ENCODE assay signal across 13 cellular contexts in the genomic region with DNA sequence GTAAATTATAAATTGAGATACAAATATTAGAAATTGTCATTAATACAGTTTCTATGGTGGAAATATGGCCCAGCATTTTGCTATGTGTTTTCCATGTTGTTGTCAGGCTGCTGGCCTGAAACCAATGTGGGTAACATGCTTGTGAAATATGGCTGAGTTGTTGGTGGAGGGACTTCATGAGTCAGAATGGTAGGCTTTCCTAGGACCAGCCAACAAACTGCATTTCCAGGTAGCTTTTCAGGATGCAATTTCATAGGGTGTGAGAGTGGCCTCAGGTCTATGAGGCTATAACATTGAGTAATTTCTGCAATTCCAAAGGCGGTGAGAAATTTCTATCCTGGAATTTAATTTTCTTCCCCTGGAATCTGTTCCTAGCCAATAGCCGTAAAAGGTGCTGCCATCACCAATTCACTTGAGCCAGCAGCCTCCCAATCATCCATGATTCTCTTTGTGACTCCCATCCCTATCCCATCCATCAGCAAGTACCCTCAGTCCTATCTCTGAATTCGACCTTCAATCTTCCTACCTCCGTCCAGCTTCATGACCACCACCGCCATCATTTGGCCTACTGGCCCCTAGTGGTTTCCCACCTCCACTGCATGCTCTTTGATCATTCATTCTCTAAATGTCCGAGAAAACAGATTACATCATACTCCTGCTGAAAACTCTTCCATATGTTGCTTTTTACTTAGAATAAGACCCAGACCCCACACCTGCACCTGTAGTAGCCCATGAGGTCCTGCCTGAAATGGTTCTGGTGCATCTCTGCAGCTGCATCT.
DNase-seq lines count a peak whose midpoint lies in the region; ATAC-seq, FAIRE-seq and TF ChIP-seq lines count a peak whose summit lies in the region.
"Had no signal": no experiment of that assay in that cellular context is flagged by ENCODE, and none has a peak within 500 bp of the region (broad histone marks: within the 10 kb centered on the region; RNA-seq: fewer than 3 reads in every experiment).

No MANE protein-coding gene starts in this region.

- H3K27me3 ChIP-seq in DND-41 (ENCODE audit: insufficient read depth, low read length, poor library complexity) = no peaks in the 10 kb centered on the region
- no peaks in the 10 kb centered on the region for H3K27me3 ChIP-seq in HUES48 (ENCODE audit: control insufficient read depth, insufficient read depth, low read length)
- no peaks in the 10 kb centered on the region for H3K27me3 ChIP-seq in K562 (ENCODE audit: control insufficient read depth in 2 of 2, insufficient read depth in 2 of 2, low read length in 2 of 2)
- H3K27me3 ChIP-seq in mesenchymal stem cell (ENCODE audit: control insufficient read depth in 1 of 2, insufficient read depth in 1 of 2, low read length in 2 of 2) = no peaks in the 10 kb centered on the region
- H3K27me3 ChIP-seq: sigmoid colon, thyroid gland had no signal

- FAIRE-seq in K562 (lab: Jason Lieb, UNC) = no peak

- intact Hi-C loops in K562 (cut with micrococcal nuclease) = no loop called here

- H4K20me1 ChIP-seq in DND-41 (ENCODE audit: insufficient read depth, low read length) (no peaks in the 10 kb centered on the region), K562 (replicated peaks; ENCODE audit: control insufficient read depth, insufficient read depth, low read length) (no peaks in the 10 kb centered on the region)

- CTCF ChIA-PET in K562 (lab: Yijun Ruan, JAX; ENCODE audit: low intra/inter-chr PET ratio) = interaction anchor here (0.6 kb wide), 1 partner anchor 13 kb away, joined by 3 read pairs; no protein-coding TSS in a partner anchor

- no peak overlapping the region for H2BK15ac ChIP-seq in mesenchymal stem cell (ENCODE audit: low read depth, poor library complexity, severe bottlenecking)

- BruUV-seq in K562 (replicated peaks; lab: Mats Ljungman, UMichigan) = no TSS peak

- WGBS in K562 (ENCODE audit: insufficient coverage, low coverage, missing lambda C conversion rate) = 4% methylated on average over 6 of the region's 6 CpGs
- WGBS in mesenchymal stem cell = 80% methylated on average over 6 of the region's 6 CpGs

- H2BK120ac ChIP-seq in mesenchymal stem cell (ENCODE audit: low read depth, low read length) = no peak overlapping the region

- no peak overlapping the region for H2BK12ac ChIP-seq in mesenchymal stem cell (ENCODE audit: low read length in 2 of 2)

- no peaks in the 10 kb centered on the region for H3K4me1 ChIP-seq in DND-41 (ENCODE audit: insufficient read depth, low read length)
- H3K4me1 ChIP-seq in HUES48 (ENCODE audit: control insufficient read depth, insufficient read depth, low read length) = peaks cover 10% of the 10 kb centered on the region; the same call in 1 of the 2 replicates
- no peaks in the 10 kb centered on the region for H3K4me1 ChIP-seq in K562 (replicated peaks in 1 of 2; ENCODE audit: control insufficient read depth in 2 of 2, insufficient read depth in 2 of 2, low read length in 2 of 2)
- peaks cover 6% of the 10 kb centered on the region for H3K4me1 ChIP-seq in mesenchymal stem cell (ENCODE audit: control insufficient read depth, insufficient read depth, low read depth, low read length)
- H3K4me1 ChIP-seq: sigmoid colon had no signal

- POLR2A ChIA-PET in K562 (lab: Yijun Ruan, JAX) = interaction anchor here (0.6 kb wide), 1 partner anchor 187 kb away, joined by 3 read pairs; no protein-coding TSS in a partner anchor

- H3K79me1 ChIP-seq in mesenchymal stem cell (replicated peaks; ENCODE audit: low read length, poor library complexity, severe bottlenecking) = no peaks in the 10 kb centered on the region

- H3K27ac ChIP-seq in DND-41 (ENCODE audit: low read length) (no peak overlapping the region), HUES48 (ENCODE audit: low read depth, low read length) (peak overlapping the region; percentile 1), K562 (ENCODE audit: extremely low read depth, low read depth, low read length) (no peak overlapping the region), mesenchymal stem cell (ENCODE audit: low read length, poor library complexity, severe bottlenecking) (peak overlapping the region; percentile 96)
- H3K27ac ChIP-seq: sigmoid colon, thyroid gland had no signal

- H3K4me3 ChIP-seq in DND-41 (ENCODE audit: low read depth in 1 of 2, low read length in 2 of 2) = no peak overlapping the region
- no peak overlapping the region for H3K4me3 ChIP-seq in HUES48 (ENCODE audit: low read depth, low read length)
- H3K4me3 ChIP-seq in K562 = no peak overlapping the region
- no peak overlapping the region for H3K4me3 ChIP-seq in mesenchymal stem cell (ENCODE audit: insufficient read depth in 1 of 2, low read depth in 1 of 2, low read length in 2 of 2)
- H3K4me3 ChIP-seq: sigmoid colon, thyroid gland had no signal

- ATAC-seq in DND-41 (ENCODE audit: insufficient read depth, low read depth) (no peak), K562 (peak; percentile 72; the same call in 2 of the 3 replicates), GM19328 (IDR thresholded peaks at IDR 0.05; ENCODE audit: unreplicated experiment) (no peak)

- no peaks in the 10 kb centered on the region for H3K36me3 ChIP-seq in DND-41 (ENCODE audit: insufficient read depth, low read length)
- no peaks in the 10 kb centered on the region for H3K36me3 ChIP-seq in HUES48 (ENCODE audit: control insufficient read depth, insufficient read depth, low read length)
- H3K36me3 ChIP-seq in K562 (ENCODE audit: control insufficient read depth, insufficient read depth, low read length) = no peaks in the 10 kb centered on the region
- no peaks in the 10 kb centered on the region for H3K36me3 ChIP-seq in mesenchymal stem cell (ENCODE audit: control insufficient read depth in 1 of 2, insufficient read depth in 2 of 2, low read depth in 1 of 2, low read length in 2 of 2)
- H3K36me3 ChIP-seq: sigmoid colon, thyroid gland had no signal

- no peak overlapping the region for H3K14ac ChIP-seq in mesenchymal stem cell (ENCODE audit: low read length in 2 of 2)

- H2AFZ ChIP-seq in DND-41 (ENCODE audit: low read depth, low read length) (no peak overlapping the region), K562 (ENCODE audit: low read depth, low read length) (no peak overlapping the region), mesenchymal stem cell (ENCODE audit: low read depth, low read length) (no peak overlapping the region)

- peak overlapping the region; percentile 80 for H2AK5ac ChIP-seq in mesenchymal stem cell (ENCODE audit: low read length, severe bottlenecking)

- H3K23ac ChIP-seq in mesenchymal stem cell (ENCODE audit: low read length in 2 of 2) = no peak overlapping the region

- TF ChIP-seq CTCF in DND-41 (IDR thresholded peaks at IDR 0.05; ENCODE audit: borderline replicate concordance, extremely low read depth, low read length, poor library complexity, severe bottlenecking) (peak; percentile 27), K562 (IDR thresholded peaks at IDR 0.05 in 2 of 3, conservative IDR thresholded peaks at IDR 0.05 in 1 of 3; ENCODE audit: insufficient read depth in 2 of 3, low read depth in 1 of 3, low read length in 3 of 3) (peak; percentile 44 to 70 (median 58))

- no peak overlapping the region for H3K4ac ChIP-seq in mesenchymal stem cell (ENCODE audit: low read depth in 1 of 2, low read length in 2 of 2)

- DNase-seq in DND-41 (no peak), K562 (ENCODE audit: extremely low read depth in 1 of 4, low spot score in 3 of 4) (peak; percentile 14 to 26 (median 18)), mesenchymal stem cell (no peak), NOMO-1 (lab: John Stamatoyannopoulos, UW; ENCODE audit: unreplicated experiment in 2 of 2) (no peak), nucleus accumbens (lab: John Stamatoyannopoulos, UW) (no peak), hippocampal formation (lab: John Stamatoyannopoulos, UW) (no peak)
- DNase-seq: activated CD4-positive, alpha-beta T cell treated with anti-CD3 and anti-CD28 coated beads, Interleukin-2, amount 50 U/mL, for 48 hours; Calu3; KG1; sigmoid colon had no signal

- H3K9ac ChIP-seq in DND-41 (ENCODE audit: low read depth, low read length) (no peak overlapping the region), HUES48 (ENCODE audit: low read depth, low read length) (no peak overlapping the region), K562 (ENCODE audit: insufficient read depth in 1 of 2, low read depth in 2 of 2, low read length in 2 of 2) (no peak overlapping the region), mesenchymal stem cell (ENCODE audit: low read length) (no peak overlapping the region)

- peak overlapping the region in 1 of 2 experiments; percentile 13 for H3K18ac ChIP-seq in mesenchymal stem cell (ENCODE audit: low read depth in 1 of 2, low read length in 2 of 2)

- in situ Hi-C loops in K562 (cut with MboI) = no loop called here

- no peak for TF ChIP-seq EP300 in K562 (IDR thresholded peaks at IDR 0.05; ENCODE audit: low read length)

- H3K79me2 ChIP-seq in DND-41 (ENCODE audit: insufficient read depth, low read length) (no peaks in the 10 kb centered on the region), K562 (ENCODE audit: control insufficient read depth, insufficient read depth, low read length) (no peaks in the 10 kb centered on the region)

- H3K9me1 ChIP-seq in K562 (ENCODE audit: control insufficient read depth, insufficient read depth, low read length) = no peaks in the 10 kb centered on the region

- peak overlapping the region; percentile 71 for H2BK5ac ChIP-seq in mesenchymal stem cell (ENCODE audit: low read depth, low read length, poor library complexity, severe bottlenecking)

- H3K9me3 ChIP-seq in DND-41 (ENCODE audit: insufficient read depth, low read length, severe bottlenecking) (no peaks in the 10 kb centered on the region), HUES48 (ENCODE audit: control insufficient read depth, insufficient read depth, low read length) (no peaks in the 10 kb centered on the region), K562 (replicated peaks; ENCODE audit: control insufficient read depth, insufficient read depth, low read depth, low read length) (no peaks in the 10 kb centered on the region), mesenchymal stem cell (ENCODE audit: control insufficient read depth, low read length) (no peaks in the 10 kb centered on the region)
- H3K9me3 ChIP-seq: sigmoid colon, thyroid gland had no signal

- H4K91ac ChIP-seq in mesenchymal stem cell (ENCODE audit: low read length) = no peak overlapping the region

- 0 out of 4 replicates have a peak, but pooled peaks of 1 of the 2 experiments have one; percentile 12 for TF ChIP-seq RAD21 in K562 (CRISPR knock-in tag; conservative IDR thresholded peaks at IDR 0.05 in 1 of 2, IDR thresholded peaks at IDR 0.05 in 1 of 2)

- no peak for TF ChIP-seq POLR2A in K562 (conservative IDR thresholded peaks at IDR 0.05)

- H3K4me2 ChIP-seq in DND-41 (ENCODE audit: insufficient read depth, low read length) (no peak overlapping the region), K562 (ENCODE audit: insufficient read depth, low read length) (no peak overlapping the region; the same call in 1 of the 2 replicates), mesenchymal stem cell (ENCODE audit: low read length, poor library complexity, severe bottlenecking) (no peak overlapping the region)

- H4K8ac ChIP-seq in mesenchymal stem cell (ENCODE audit: low read length) = peak overlapping the region; percentile 7

TF ChIP-seq in K562, 482 proteins besides CTCF, POLR2A, EP300 and RAD21 (continues in another document):
- no peak for TF ChIP-seq RBM22 (IDR thresholded peaks at IDR 0.05; ENCODE audit: low read depth, low read length, poor library complexity, severe bottlenecking)
- TF ChIP-seq FOSL1 (tag; conservative IDR thresholded peaks at IDR 0.05) = no peak
- TF ChIP-seq IFI16 (CRISPR knock-in tag; IDR thresholded peaks at IDR 0.05) = no peak

Comparison
In these comparisons a context has a peak if more than half of its experiments do, and no peak if none do; other contexts are left out.
1. DNase-seq: peak in K562 (4 of 4); none in DND-41 (single experiment), mesenchymal stem cell (single experiment), NOMO-1 (0 of 2), nucleus accumbens (0 of 56) and hippocampal formation (0 of 2).
2. H3K27ac ChIP-seq: peak in HUES48 (single experiment) and mesenchymal stem cell (single experiment); none in DND-41 (single experiment) and K562 (single experiment).